Comparison of ENCODE assay signal across 1 cellular context in the genomic region with DNA sequence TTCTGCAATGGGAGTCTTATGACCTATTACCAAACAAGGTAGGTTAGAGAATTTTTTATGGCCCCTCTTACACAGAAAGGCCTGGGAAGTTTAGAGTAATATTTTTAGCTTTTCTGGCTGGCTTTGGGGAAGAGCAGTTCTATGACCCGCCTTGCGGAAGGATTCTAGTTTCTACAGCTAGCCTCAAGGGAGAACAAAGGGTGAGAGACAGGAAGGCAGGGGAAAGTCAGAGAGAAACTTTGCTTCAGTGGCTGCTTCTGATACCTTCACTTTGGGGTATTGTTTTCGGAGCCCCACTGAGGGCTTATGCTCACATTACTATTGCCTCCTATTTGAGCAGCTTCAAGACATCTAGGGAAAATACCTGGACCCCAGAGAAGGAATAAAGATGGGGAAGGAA.
TF ChIP-seq lines count a peak whose summit lies in the region.

No MANE protein-coding gene starts in this region.

TF ChIP-seq in GM23338, 12 proteins besides CTCF, POLR2A, EP300 and RAD21 (continued from another document):
- TF ChIP-seq ZNF462 (CRISPR knock-in tag; IDR thresholded peaks at IDR 0.05) (no peak), STAT1 (IDR thresholded peaks at IDR 0.05; ENCODE audit: unreplicated experiment) (no peak)
